In the genomic region with DNA sequence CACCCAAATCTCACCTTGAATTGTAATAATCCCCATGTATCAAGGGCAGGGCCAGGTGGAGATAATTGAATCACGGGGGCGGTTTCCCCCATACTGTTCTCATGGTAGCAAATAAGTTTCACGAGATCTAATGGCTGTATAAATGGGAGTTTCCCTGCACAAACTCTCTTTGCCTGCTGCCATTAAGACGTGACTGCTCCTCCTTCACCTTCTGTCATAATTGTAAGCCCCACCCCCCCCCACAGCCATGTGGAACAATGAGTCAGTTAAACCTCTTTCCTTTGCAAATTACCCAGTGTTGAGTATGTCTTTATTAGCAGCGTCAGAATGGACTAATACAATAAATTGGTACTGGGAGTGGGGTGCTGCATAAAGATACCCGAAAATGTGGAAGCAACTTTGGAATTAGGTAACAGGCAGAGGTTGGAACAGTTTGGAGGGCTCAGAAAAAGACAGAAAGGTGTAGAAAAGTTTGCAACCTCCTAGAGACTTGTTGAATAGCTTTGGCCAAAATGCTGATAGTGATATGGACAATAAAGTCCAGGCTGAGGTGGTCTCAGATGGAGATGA, we compare ENCODE assay signal across 15 cellular contexts. TPM values are rescaled to one million over a fixed set of nuclear protein-coding genes. Genes with fewer than 3 reads are reported as not detected.
"Had no signal": no experiment of that assay in that cellular context is flagged by ENCODE, and none has a peak within 500 bp of the region (broad histone marks: within the 10 kb centered on the region; RNA-seq: fewer than 3 reads in every experiment).

No MANE protein-coding gene starts in this region.

RNA-seq across cellular contexts. Expression of gene SMCO3, which starts 54.2 kb away (rescaled TPM):
- total RNA-seq: activated CD4-positive, alpha-beta memory T cell treated with anti-CD3 and anti-CD28 coated beads for 36 hours; activated CD4-positive, alpha-beta T cell treated with anti-CD3 and anti-CD28 coated beads, Interleukin-2, amount 10 ng/mL, durations not matched to agents 24 days and 14 days; activated CD8-positive, alpha-beta memory T cell treated with anti-CD3 and anti-CD28 coated beads for 36 hours; activated CD8-positive, alpha-beta T cell treated with anti-CD3 and anti-CD28 coated beads for 36 hours; activated naive CD4-positive, alpha-beta T cell treated with anti-CD3 and anti-CD28 coated beads, Interleukin-2, amount 50 U/mL, for 72 hours; activated naive CD8-positive, alpha-beta T cell treated with anti-CD3 and anti-CD28 coated beads for 36 hours; activated T-cell treated with anti-CD3 and anti-CD28 coated beads, Interleukin-2, amount 50 U/mL, for 4 hours; activated T-helper 2 cell treated with anti-CD3 and anti-CD28 coated beads, Interferon-gamma antibody, Interleukin-2, Interleukin-4, amounts not matched to agents 10 μg/mL and 5 μg/mL and 100 μg/mL, durations not matched to agents 14 hours and 24 hours and 36 hours; cardiac septum; cerebellum; T-cell; T-helper 1 cell treated with Interleukin-12 subunit alpha and Interleukin-12 subunit beta and Interleukin-4 antibody, amounts not matched to agents 30 ng/mL and 1 ng/mL, for 36 hours; T-helper 17 cell; T-helper 2 cell treated with Interferon-gamma antibody and Interleukin-4, amounts not matched to agents 100 ng/mL and 5 ng/mL, for 36 hours; WTC11 had no signal
